1 cellular context compared by ENCODE assay signal in the genomic region with DNA sequence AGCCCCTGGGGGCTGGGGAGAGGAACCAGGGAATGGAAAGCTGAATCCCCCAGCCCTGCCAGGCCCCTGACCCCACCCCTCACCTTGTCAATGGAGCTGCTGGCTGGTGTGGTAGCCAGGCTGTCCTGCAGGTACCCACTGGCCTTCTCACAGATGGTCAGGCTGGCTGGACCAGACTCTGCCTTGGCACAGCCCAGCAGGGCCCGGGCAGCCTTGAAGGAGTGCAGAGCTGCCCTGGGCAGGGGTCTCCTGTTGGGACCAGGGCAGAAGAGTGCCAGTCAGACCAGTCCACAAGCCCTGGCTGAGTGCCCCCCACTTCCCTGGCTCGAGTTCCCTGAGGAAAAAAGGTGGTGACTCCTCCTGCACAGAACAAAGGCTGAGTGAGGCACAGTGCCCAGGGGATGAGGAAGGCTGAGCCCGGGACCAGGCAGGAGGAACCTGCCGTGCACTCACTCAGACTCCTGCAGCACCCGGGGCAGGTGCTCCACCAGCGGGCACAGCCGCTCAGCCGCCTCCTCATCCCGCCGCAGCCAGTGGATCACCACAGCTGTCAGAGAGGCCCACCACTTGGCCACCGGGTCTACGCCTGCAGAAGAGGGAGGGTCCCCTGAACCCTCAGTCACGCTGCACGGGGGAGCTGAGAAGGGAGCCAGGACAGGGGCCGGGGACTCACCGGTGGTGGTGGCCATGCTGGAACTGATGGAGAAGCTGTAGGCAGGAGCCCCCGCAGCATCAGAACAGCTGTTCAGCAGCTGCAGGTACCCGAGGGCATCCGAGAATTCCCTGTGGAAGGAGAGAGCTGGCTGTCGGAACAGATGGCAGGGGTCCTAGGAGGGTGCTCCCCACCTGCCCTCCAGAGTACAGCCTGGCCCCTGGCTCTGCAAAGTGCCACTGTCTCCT.
TF ChIP-seq lines count a peak whose summit lies in the region.

No MANE protein-coding gene starts in this region.

TF ChIP-seq in HepG2, 621 proteins besides CTCF, POLR2A, EP300 and RAD21:
- TF ChIP-seq TRIM24 (CRISPR knock-in tag; IDR thresholded peaks at IDR 0.05) (no peak), DMAP1 (CRISPR knock-in tag; IDR thresholded peaks at IDR 0.05) (no peak), AGO2 (optimal IDR thresholded peaks at IDR 0.05; ENCODE audit: low read depth, low read length) (peak; percentile 3)
